8 cellular contexts compared by ENCODE assay signal in the genomic region with DNA sequence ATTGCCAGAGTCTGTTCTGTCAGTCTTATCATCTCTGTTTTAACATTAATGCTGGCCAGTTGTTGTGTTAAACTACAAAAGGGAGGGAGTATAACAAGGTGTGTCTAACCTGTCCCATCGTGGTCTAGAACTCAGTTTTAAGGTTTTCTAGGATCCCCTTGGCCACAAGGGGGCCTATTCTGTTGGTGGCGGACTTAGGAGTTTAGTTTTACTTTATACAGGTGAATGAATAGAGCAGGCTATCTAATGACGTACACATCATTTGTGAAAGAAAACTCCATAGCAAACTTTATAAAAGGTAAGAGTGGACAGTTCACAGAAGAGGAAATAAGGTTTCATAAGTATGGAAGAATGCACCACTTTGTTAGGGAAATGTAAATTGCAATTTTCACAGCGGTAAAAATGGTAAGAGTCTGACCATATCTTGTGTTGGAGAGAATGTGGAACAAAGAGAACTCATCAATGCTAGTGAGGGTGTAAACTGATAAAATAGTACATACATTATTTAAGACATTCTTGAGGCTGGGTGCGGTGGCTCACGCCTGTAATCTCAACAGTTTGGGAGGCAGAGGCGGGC. TPM values are rescaled to one million over a fixed set of nuclear protein-coding genes. Genes with fewer than 3 reads are reported as not detected.
A peak's percentile ranks its signal among the peaks of the same experiment; 100 is the strongest.
DNase-seq lines count a peak whose midpoint lies in the region; ATAC-seq and TF ChIP-seq lines count a peak whose summit lies in the region.

No MANE protein-coding gene starts in this region.

- H3K27ac Mint-ChIP-seq in IgD-negative memory B cell = peak overlapping the region; percentile 39 to 87 (median 46)
- no peak overlapping the region for H3K27ac Mint-ChIP-seq in stimulated activated effector memory CD8-positive, alpha-beta T cell treated with anti-CD3 and anti-CD28 coated beads, Interleukin-12 subunit alpha, Interleukin-12 subunit beta, amount 100 ng/mL, for 72 hours

- H3K4me3 Mint-ChIP-seq in IgD-negative memory B cell = peak overlapping the region; percentile 65 to 89 (median 86)
- H3K4me3 Mint-ChIP-seq in stimulated activated effector memory CD8-positive, alpha-beta T cell treated with anti-CD3 and anti-CD28 coated beads, Interleukin-12 subunit alpha, Interleukin-12 subunit beta, amount 100 ng/mL, for 72 hours = peak overlapping the region; percentile 38

- ATAC-seq in activated CD4-positive, CD25-positive, alpha-beta regulatory T cell treated with anti-CD3 and anti-CD28 coated beads, Interleukin-2, amount 50 U/mL, for 24 hours = peak; percentile 30 to 36
- ATAC-seq in stimulated activated effector memory CD8-positive, alpha-beta T cell treated with anti-CD3 and anti-CD28 coated beads, Interleukin-12 subunit alpha, Interleukin-12 subunit beta, amount 100 ng/mL, for 72 hours = peak; percentile 50
- no peak for ATAC-seq in GM21737 (IDR thresholded peaks at IDR 0.05; ENCODE audit: unreplicated experiment)
- ATAC-seq in omental fat pad (ENCODE audit: low FRiP score) = no peak
- ATAC-seq in GM21528 (IDR thresholded peaks at IDR 0.05; ENCODE audit: low FRiP score, unreplicated experiment) = no peak

- no peaks in the 10 kb centered on the region for H3K36me3 Mint-ChIP-seq in IgD-negative memory B cell
- peaks cover 25% of the 10 kb centered on the region for H3K36me3 Mint-ChIP-seq in stimulated activated effector memory CD8-positive, alpha-beta T cell treated with anti-CD3 and anti-CD28 coated beads, Interleukin-12 subunit alpha, Interleukin-12 subunit beta, amount 100 ng/mL, for 72 hours

- H3K9me3 Mint-ChIP-seq in IgD-negative memory B cell = no peaks in the 10 kb centered on the region
- H3K9me3 Mint-ChIP-seq in stimulated activated effector memory CD8-positive, alpha-beta T cell treated with anti-CD3 and anti-CD28 coated beads, Interleukin-12 subunit alpha, Interleukin-12 subunit beta, amount 100 ng/mL, for 72 hours = no peaks in the 10 kb centered on the region

- DNase-seq in EH (ENCODE audit: low read depth) = peak; percentile 17
- DNase-seq in epithelial cell of proximal tubule (ENCODE audit: low read depth) = no peak
- no peak for DNase-seq in stimulated activated effector memory CD8-positive, alpha-beta T cell treated with anti-CD3 and anti-CD28 coated beads, Interleukin-12 subunit alpha, Interleukin-12 subunit beta, amount 100 ng/mL, for 72 hours (ENCODE audit: low spot score in 2 of 2)
- no peak for DNase-seq in omental fat pad (ENCODE audit: low spot score)

- peaks cover 22 to 25% (median 23%) of the 10 kb centered on the region in 3 donors for H3K4me1 Mint-ChIP-seq in IgD-negative memory B cell
- peaks cover 24% of the 10 kb centered on the region for H3K4me1 Mint-ChIP-seq in stimulated activated effector memory CD8-positive, alpha-beta T cell treated with anti-CD3 and anti-CD28 coated beads, Interleukin-12 subunit alpha, Interleukin-12 subunit beta, amount 100 ng/mL, for 72 hours

- no peaks in the 10 kb centered on the region for H3K27me3 Mint-ChIP-seq in IgD-negative memory B cell

- TF ChIP-seq CTCF in epithelial cell of proximal tubule (conservative IDR thresholded peaks at IDR 0.05; ENCODE audit: low read depth, low read length) = peak; percentile 76
- no peak for TF ChIP-seq CTCF in omental fat pad (IDR thresholded peaks at IDR 0.05)

- no peak overlapping the region for H3K4me3 ChIP-seq in epithelial cell of proximal tubule (ENCODE audit: low read depth, low read length)

RNA-seq across cellular contexts. Expression of gene ATF6, which starts 2.5 kb away (rescaled TPM):
- 14.3 TPM for polyA plus RNA-seq in IgD-negative memory B cell
- total RNA-seq in epithelial cell of proximal tubule = 16.6 and 20.6 TPM in 2 replicates
- total RNA-seq in omental fat pad = 10 to 100 TPM; 30.9 to 38.0 (median 36.1) TPM

RNA-seq across cellular contexts. Expression of gene DUSP12, which starts 14.0 kb away (rescaled TPM):
- polyA plus RNA-seq in IgD-negative memory B cell = 47.3 TPM
- 26.2 and 32.9 TPM in 2 replicates for total RNA-seq in epithelial cell of proximal tubule
- total RNA-seq in omental fat pad = 10 to 100 TPM; 14.8 to 49.2 (median 27.8) TPM

RNA-seq across cellular contexts. Expression of gene FCRLB, which starts 42.3 kb away (rescaled TPM):
- 11.1 TPM for polyA plus RNA-seq in IgD-negative memory B cell
- total RNA-seq in epithelial cell of proximal tubule (1.5 and 3.6 TPM in 2 replicates), omental fat pad (1 to 10 TPM in 2 of 4 donors, under 1 TPM in 2; 0.65 to 2.2 (median 0.98) TPM)

RNA-seq across cellular contexts. Expression of gene FCRLA, which starts 56.6 kb away (rescaled TPM):
- 445 TPM for polyA plus RNA-seq in IgD-negative memory B cell
- total RNA-seq in epithelial cell of proximal tubule (0.35 TPM in 1 of 2 replicates, not detected in the other), omental fat pad (under 1 TPM in 2 of 4 donors, not detected in 2; 0.48 to 0.84 TPM)

Comparison
In these comparisons a context has a peak if more than half of its experiments do, and no peak if none do; other contexts are left out.
1. ATAC-seq: peak in activated CD4-positive, CD25-positive, alpha-beta regulatory T cell treated with anti-CD3 and anti-CD28 coated beads, Interleukin-2, amount 50 U/mL, for 24 hours (2 of 2) and stimulated activated effector memory CD8-positive, alpha-beta T cell treated with anti-CD3 and anti-CD28 coated beads, Interleukin-12 subunit alpha, Interleukin-12 subunit beta, amount 100 ng/mL, for 72 hours (single experiment); none in GM21737 (single experiment), omental fat pad (single experiment) and GM21528 (single experiment).